Comparison of ENCODE assay signal across 14 cellular contexts in the genomic region with DNA sequence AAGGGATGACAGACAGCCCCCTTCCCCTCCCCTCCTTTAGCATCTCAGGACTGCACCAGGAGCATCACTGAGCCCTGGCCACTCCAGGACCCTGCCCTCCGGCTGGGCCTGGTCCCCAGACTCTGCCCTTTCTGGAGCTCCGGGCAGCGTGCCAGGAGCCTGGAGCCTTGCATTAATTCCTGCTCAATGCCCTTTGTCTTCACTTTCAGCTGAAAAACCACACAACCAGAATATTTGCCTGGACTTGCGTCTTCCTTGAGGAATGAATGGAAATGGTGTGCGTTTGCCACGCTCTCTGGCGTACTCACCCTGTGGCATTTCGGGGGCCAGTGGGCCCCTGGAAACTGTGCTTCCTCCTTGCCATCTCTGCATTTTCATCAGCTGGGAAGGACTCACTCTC. TPM values are rescaled to one million over a fixed set of nuclear protein-coding genes. Genes with fewer than 3 reads are reported as not detected.
DNase-seq lines count a peak whose midpoint lies in the region; ATAC-seq, FAIRE-seq and TF ChIP-seq lines count a peak whose summit lies in the region.
"Had no signal": no experiment of that assay in that cellular context is flagged by ENCODE, and none has a peak within 500 bp of the region (broad histone marks: within the 10 kb centered on the region; RNA-seq: fewer than 3 reads in every experiment).

No MANE protein-coding gene starts in this region.

- H3K9me3 ChIP-seq in H1 (ENCODE audit: insufficient read depth in 2 of 2, low read depth in 1 of 2, low read length in 1 of 2): peaks cover 5 to 6% of the 10 kb centered on the region in 2 experiments; a peak in 2 of 4 replicates
- H3K9me3 ChIP-seq: gastrocnemius medialis had no signal

- POLR2A ChIA-PET in H1 (lab: Charles Lee; ENCODE audit: partially characterized antibody): no interaction called here

- H2BK5ac ChIP-seq in H1 (ENCODE audit: low read depth, low read length): no peak overlapping the region

- TF ChIP-seq CTCF in H1 (IDR thresholded peaks at IDR 0.05; ENCODE audit: control extremely low read depth in 1 of 3, insufficient read depth in 1 of 3, low read depth in 1 of 3, low read length in 3 of 3): no peak
- no peak for TF ChIP-seq CTCF in retinal pigment epithelial cell (conservative IDR thresholded peaks at IDR 0.05; ENCODE audit: low read depth, low read length)

- 95% methylated on average over 8 of the region's 8 CpGs; no CpG with 5 or more reads in 1 of the 2 experiments for WGBS in H1 (ENCODE audit: extremely low coverage in 1 of 2, insufficient coverage in 1 of 2, insufficient read length in 1 of 2, insufficient replicate concordance in 2 of 2, low coverage in 1 of 2, low lambda C conversion rate in 2 of 2, missing lambda C conversion rate in 1 of 2), 2 experiments

- H4K5ac ChIP-seq in H1 (ENCODE audit: insufficient read length, low read depth, low read length): no peak overlapping the region

- H2BK15ac ChIP-seq in H1 (ENCODE audit: low read length): 0 out of 2 replicates have a peak overlapping the region, but pooled peaks have one; percentile 18

- H2BK120ac ChIP-seq in H1 (replicated peaks; ENCODE audit: low read depth, low read length): no peak overlapping the region

- peaks cover 2% of the 10 kb centered on the region; the same call in 1 of the 2 replicates for H3K23me2 ChIP-seq in H1 (ENCODE audit: low read depth, low read length)

- H4K8ac ChIP-seq in H1 (ENCODE audit: extremely low read depth, insufficient read depth, low read length): no peak overlapping the region

- no peaks in the 10 kb centered on the region; a peak in 1 of 7 replicates for H3K4me1 ChIP-seq in H1 (replicated peaks in 1 of 4; ENCODE audit: control insufficient read depth in 3 of 4, insufficient read depth in 4 of 4, low read length in 3 of 4)
- H3K4me1 ChIP-seq: pancreas had no signal

- H3K27ac Mint-ChIP-seq in stimulated activated naive CD8-positive, alpha-beta T cell treated with anti-CD3 and anti-CD28 coated beads, Interleukin-15, amount 100 ng/mL, for 72 hours: no peak overlapping the region
- H3K27ac Mint-ChIP-seq: activated CD8-positive, alpha-beta T cell treated with anti-CD3 and anti-CD28 coated beads, Interleukin-2, amount 10 ng/mL, durations not matched to agents 7 days and 5 days had no signal

- no peaks in the 10 kb centered on the region for H3K36me3 ChIP-seq in H1 (ENCODE audit: control insufficient read depth in 2 of 4, insufficient read depth in 4 of 4, low read length in 3 of 4)
- H3K36me3 ChIP-seq: gastrocnemius medialis, pancreas had no signal

- H3K4me2 ChIP-seq in H1 (ENCODE audit: insufficient read depth in 1 of 2, low read depth in 2 of 2, low read length in 2 of 2): no peak overlapping the region

- DNase-seq in NCI-H2107 treated with DMSO at 0.1 percent for 48 hours (lab: John Stamatoyannopoulos, UW; ENCODE audit: unreplicated experiment) (peak; percentile 11), NCI-H2107 (lab: John Stamatoyannopoulos, UW) (no peak), NCI-H748 (lab: John Stamatoyannopoulos, UW; ENCODE audit: unreplicated experiment) (peak; percentile 80), H1 (ENCODE audit: low read depth in 1 of 2, low spot score in 2 of 2) (no peak), retinal pigment epithelial cell (ENCODE audit: low read depth) (peak; percentile 41)
- no peak for DNase-seq in stimulated activated naive CD8-positive, alpha-beta T cell treated with anti-CD3 and anti-CD28 coated beads, Interleukin-15, amount 100 ng/mL, for 72 hours
- DNase-seq: activated CD8-positive, alpha-beta T cell treated with anti-CD3 and anti-CD28 coated beads, Interleukin-2, amount 10 ng/mL, durations not matched to agents 7 days and 5 days; activated gamma-delta T cell; effector CD8-positive, alpha-beta T cell; gastrocnemius medialis; MV-4-11; pancreas had no signal

- peaks cover 13 to 23% of the 10 kb centered on the region in 2 donors for H3K9me3 Mint-ChIP-seq in stimulated activated naive CD8-positive, alpha-beta T cell treated with anti-CD3 and anti-CD28 coated beads, Interleukin-15, amount 100 ng/mL, for 72 hours

- no peaks in the 10 kb centered on the region for H3K79me2 ChIP-seq in H1 (ENCODE audit: control insufficient read depth in 1 of 2, insufficient read depth in 2 of 2, low read length in 2 of 2)

- no peak overlapping the region for H3K9ac ChIP-seq in H1 (replicated peaks in 1 of 4; ENCODE audit: extremely low read depth in 1 of 4, low read depth in 3 of 4, low read length in 3 of 4)

- H4K20me1 ChIP-seq in H1 (replicated peaks in 1 of 2; ENCODE audit: control insufficient read depth in 1 of 2, insufficient read depth in 2 of 2, low read length in 2 of 2): no peaks in the 10 kb centered on the region

- no peak overlapping the region for H3K4me3 Mint-ChIP-seq in stimulated activated naive CD8-positive, alpha-beta T cell treated with anti-CD3 and anti-CD28 coated beads, Interleukin-15, amount 100 ng/mL, for 72 hours
- H3K4me3 Mint-ChIP-seq: activated CD8-positive, alpha-beta T cell treated with anti-CD3 and anti-CD28 coated beads, Interleukin-2, amount 10 ng/mL, durations not matched to agents 7 days and 5 days had no signal

- H4K91ac ChIP-seq in H1 (replicated peaks; ENCODE audit: insufficient read length, low read length): no peak overlapping the region

- no peak overlapping the region for H2BK12ac ChIP-seq in H1 (ENCODE audit: low read depth, low read length)

- H3K27ac ChIP-seq in H1 (ENCODE audit: low read depth, low read length): no peak overlapping the region
- H3K27ac ChIP-seq: gastrocnemius medialis, pancreas had no signal

- peaks cover 55% of the 10 kb centered on the region for H3K27me3 Mint-ChIP-seq in stimulated activated naive CD8-positive, alpha-beta T cell treated with anti-CD3 and anti-CD28 coated beads, Interleukin-15, amount 100 ng/mL, for 72 hours

- ATAC-seq in stimulated activated naive CD8-positive, alpha-beta T cell treated with anti-CD3 and anti-CD28 coated beads, Interleukin-15, amount 100 ng/mL, for 72 hours: no peak
- ATAC-seq in GM21528 (IDR thresholded peaks at IDR 0.05; ENCODE audit: low FRiP score, unreplicated experiment): no peak
- no peak for ATAC-seq in HG03460 (IDR thresholded peaks at IDR 0.05; ENCODE audit: unreplicated experiment)
- ATAC-seq: activated CD8-positive, alpha-beta T cell treated with anti-CD3 and anti-CD28 coated beads, Interleukin-2, amount 10 ng/mL, durations not matched to agents 7 days and 5 days; gastrocnemius medialis; pancreas had no signal

- no peaks in the 10 kb centered on the region for H3K4me1 Mint-ChIP-seq in stimulated activated naive CD8-positive, alpha-beta T cell treated with anti-CD3 and anti-CD28 coated beads, Interleukin-15, amount 100 ng/mL, for 72 hours

- no peak overlapping the region for H3K23ac ChIP-seq in H1 (ENCODE audit: insufficient read length)

- no peak overlapping the region for H3K4me3 ChIP-seq in H1 (ENCODE audit: extremely low read depth in 1 of 4, insufficient read depth in 2 of 4, low read depth in 3 of 4, low read length in 4 of 4)
- no peak overlapping the region for H3K4me3 ChIP-seq in retinal pigment epithelial cell (ENCODE audit: low read length)
- H3K4me3 ChIP-seq: gastrocnemius medialis, pancreas had no signal

- no peaks in the 10 kb centered on the region for H3K79me1 ChIP-seq in H1 (ENCODE audit: low read depth, low read length)

- H3K27me3 ChIP-seq in H1 (replicated peaks in 1 of 4; ENCODE audit: control insufficient read depth in 3 of 4, extremely low read depth in 1 of 4, insufficient read depth in 3 of 4, low read length in 3 of 4): peaks cover 0 to 4% (median 0%) of the 10 kb centered on the region in 4 experiments; a peak in 3 of 7 replicates
- H3K27me3 ChIP-seq: pancreas had no signal

- H3K14ac ChIP-seq in H1 (ENCODE audit: insufficient read length): no peak overlapping the region

- no peak overlapping the region for H3K56ac ChIP-seq in H1 (replicated peaks; ENCODE audit: insufficient read length, low read depth, low read length)

- no peak for TF ChIP-seq POLR2A in H1 (IDR thresholded peaks at IDR 0.05; ENCODE audit: control extremely low read depth in 1 of 2, low read depth in 2 of 2, low read length in 2 of 2)

- H3K18ac ChIP-seq in H1 (ENCODE audit: extremely low read depth, low read length): no peak overlapping the region

- no peak overlapping the region for H2AK5ac ChIP-seq in H1 (ENCODE audit: low read depth, low read length)

- H3K4ac ChIP-seq in H1 (replicated peaks; ENCODE audit: insufficient read length, low read depth, low read length): no peak overlapping the region

- CTCF ChIA-PET in H1 (lab: Charles Lee; ENCODE audit: partially characterized antibody): no interaction called here

- no peak for TF ChIP-seq EP300 in H1 (IDR thresholded peaks at IDR 0.05; ENCODE audit: borderline replicate concordance in 1 of 2, low read depth in 2 of 2, low read length in 2 of 2)

- TF ChIP-seq RAD21 in H1 (IDR thresholded peaks at IDR 0.05 in 1 of 2, conservative IDR thresholded peaks at IDR 0.05 in 1 of 2; ENCODE audit: low read depth in 2 of 2, low read length in 2 of 2): no peak

- no peak overlapping the region for H2AFZ ChIP-seq in H1 (ENCODE audit: low read length)

- FAIRE-seq in H1 (lab: Jason Lieb, UNC): no peak
- FAIRE-seq: pancreas had no signal

- H2BK20ac ChIP-seq in H1 (ENCODE audit: low read length): no peak overlapping the region

TF ChIP-seq in H1, 55 proteins besides CTCF, POLR2A, EP300 and RAD21 (continues in another document):
- no peak for TF ChIP-seq RNF2 (IDR thresholded peaks at IDR 0.05; ENCODE audit: borderline replicate concordance, low read depth, low read length, missing control alignments, poor library complexity, severe bottlenecking)
- TF ChIP-seq RXRA (IDR thresholded peaks at IDR 0.05; ENCODE audit: insufficient read depth, low read depth, low read length): no peak
- TF ChIP-seq EZH2 (IDR thresholded peaks at IDR 0.05; ENCODE audit: low read depth, low read length, severe bottlenecking): no peak
- TF ChIP-seq, protein P1, sequence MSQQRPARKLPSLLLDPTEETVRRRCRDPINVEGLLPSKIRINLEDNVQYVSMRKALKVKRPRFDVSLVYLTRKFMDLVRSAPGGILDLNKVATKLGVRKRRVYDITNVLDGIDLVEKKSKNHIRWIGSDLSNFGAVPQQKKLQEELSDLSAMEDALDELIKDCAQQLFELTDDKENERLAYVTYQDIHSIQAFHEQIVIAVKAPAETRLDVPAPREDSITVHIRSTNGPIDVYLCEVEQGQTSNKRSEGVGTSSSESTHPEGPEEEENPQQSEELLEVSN (IDR thresholded peaks at IDR 0.05): no peak
- no peak for TF ChIP-seq CREB1 (IDR thresholded peaks at IDR 0.05)

RNA-seq across cellular contexts. Expression of a gene that starts 8.5 kb away (rescaled TPM):
- 6.4 and 8.1 TPM in 2 replicates for total RNA-seq in H1 (2021; fragmentation: NEBNext Ultra II Directional; extraction: Animal tissue kit (Norgen Biotek cat#: 25700))
- polyA plus RNA-seq in H1 (2011; rRNA removed): 6.6 and 9.3 TPM in 2 replicates
- polyA plus RNA-seq in H1 (2011; cell fraction: cytosol; rRNA removed): 6.2 TPM
- polyA plus RNA-seq in H1 (2011; cell fraction: nucleus; rRNA removed): 12.7 TPM
- polyA plus RNA-seq in H1 (2012, experiment 1 of 2): 4.3 to 7.5 TPM (median 7.1 TPM) in 4 replicates
- polyA plus RNA-seq in H1 (2012, experiment 2 of 2): 5.4 TPM
- 3.6 TPM for polyA plus RNA-seq in H1 (2013, experiment 1 of 2)
- polyA plus RNA-seq in H1 (2013, experiment 2 of 2): 2.4 TPM
- polyA minus RNA-seq in H1 (2011; rRNA and poly(A)+ RNA removed): 4.4 and 6.3 TPM in 2 replicates
- 5.9 TPM for polyA minus RNA-seq in H1 (2011; cell fraction: cytosol; rRNA and poly(A)+ RNA removed)
- 8.8 TPM for polyA minus RNA-seq in H1 (2011; cell fraction: nucleus; rRNA and poly(A)+ RNA removed)
- total RNA-seq: activated CD8-positive, alpha-beta T cell treated with anti-CD3 and anti-CD28 coated beads, Interleukin-2, amount 10 ng/mL, durations not matched to agents 7 days and 5 days had no signal

Comparison
In these comparisons a context has a peak if more than half of its experiments do, and no peak if none do; other contexts are left out.
1. DNase-seq: peak in NCI-H2107 treated with DMSO at 0.1 percent for 48 hours (single experiment), NCI-H748 (single experiment) and retinal pigment epithelial cell (single experiment); none in NCI-H2107 (single experiment), H1 (0 of 2) and stimulated activated naive CD8-positive, alpha-beta T cell treated with anti-CD3 and anti-CD28 coated beads, Interleukin-15, amount 100 ng/mL, for 72 hours (0 of 2).